ENCODE assay signal across 21 cellular contexts in genomic region chr4:133186210-133186609, GRCh38. TPM values are rescaled to one million over a fixed set of nuclear protein-coding genes. Genes with fewer than 3 reads are reported as not detected.
A peak's percentile ranks its signal among the peaks of the same experiment; 100 is the strongest.
DNase-seq lines count a peak whose midpoint lies in the region; ATAC-seq and TF ChIP-seq lines count a peak whose summit lies in the region.
"Had no signal": no experiment of that assay in that cellular context is flagged by ENCODE, and none has a peak within 500 bp of the region (broad histone marks: within the 10 kb centered on the region; RNA-seq: fewer than 3 reads in every experiment).

No MANE protein-coding gene starts in this region.

- H3K4me1 ChIP-seq in ascending aorta = peaks cover 0 to 8% of the 10 kb centered on the region in 2 donors

- DNase-seq in A172 (ENCODE audit: low spot score) (peak; percentile 15), HS-27A (ENCODE audit: low read depth) (peak; percentile 19), ascending aorta (ENCODE audit: low spot score in 2 of 2) (no peak), fibroblast of peridontal ligament (ENCODE audit: extremely low read depth) (peak; percentile 18), NCI-H1436 treated with DMSO at 0.1 percent for 48 hours (lab: John Stamatoyannopoulos, UW) (no peak)
- DNase-seq: 8988T, DMS53, GF-D8, H9, MM.1S, NCI-H1048, NCI-H1417 treated with DMSO at 0.1 percent for 48 hours, NCI-H187 treated with DMSO at 0.1 percent for 48 hours, NCI-H2107, NCI-H446 treated with DMSO at 0.1 percent for 48 hours, NCI-H526 treated with DMSO at 0.1 percent for 48 hours, SHP77 had no signal

- TF ChIP-seq CTCF in ascending aorta (IDR thresholded peaks at IDR 0.05) = no peak

- no peaks in the 10 kb centered on the region for H3K27me3 ChIP-seq in ascending aorta

- peak overlapping the region; percentile 53 to 80 for H3K27ac ChIP-seq in ascending aorta

- peaks cover 0 to 5% of the 10 kb centered on the region in 2 donors for H3K36me3 ChIP-seq in ascending aorta

- H3K4me3 ChIP-seq in ascending aorta = no peak overlapping the region

- intact Hi-C loops in ascending aorta (cut with DNase I) = loop anchor here (2.0 kb wide), 1 partner anchor 33 kb away; no protein-coding TSS in a partner anchor

- no peaks in the 10 kb centered on the region for H3K9me3 ChIP-seq in ascending aorta

- ATAC-seq in HG03354 (IDR thresholded peaks at IDR 0.05; ENCODE audit: poor library complexity, severe bottlenecking, unreplicated experiment) (no peak), HG03460 (IDR thresholded peaks at IDR 0.05; ENCODE audit: unreplicated experiment) (no peak), HG02623 (IDR thresholded peaks at IDR 0.05; ENCODE audit: unreplicated experiment) (no peak)

RNA-seq across cellular contexts. Expression of gene PCDH10, which starts 37.1 kb away (rescaled TPM):
- total RNA-seq in A172 (2014; rRNA removed; shearing (Covaris generic)) = 14.1 and 18.9 TPM in 2 replicates
- 45.3 TPM for total RNA-seq in ascending aorta
- total RNA-seq: B cell had no signal

Comparison
In these comparisons a context has a peak if more than half of its experiments do, and no peak if none do; other contexts are left out.
1. DNase-seq: peak in A172 (single experiment), HS-27A (single experiment) and fibroblast of peridontal ligament (single experiment); none in ascending aorta (0 of 2) and NCI-H1436 treated with DMSO at 0.1 percent for 48 hours (single experiment).